ENCODE assay signal across 10 cellular contexts in genomic region chr22:38413085-38414008, GRCh38. TPM values are rescaled to one million over a fixed set of nuclear protein-coding genes. Genes with fewer than 3 reads are reported as not detected.
DNase-seq lines count a peak whose midpoint lies in the region; ATAC-seq and TF ChIP-seq lines count a peak whose summit lies in the region.
"Had no signal": no experiment of that assay in that cellular context is flagged by ENCODE, and none has a peak within 500 bp of the region (broad histone marks: within the 10 kb centered on the region; RNA-seq: fewer than 3 reads in every experiment).

No MANE protein-coding gene starts in this region.

- H3K27ac Mint-ChIP-seq in CD8-positive, alpha-beta memory T cell = no peak overlapping the region

- CTCF ChIA-PET in CD8-positive, alpha-beta memory T cell (lab: Charles Lee) = interaction anchor here (1.0 to 1.4 kb wide), 2 partner anchors 12 to 191 kb away, joined by 3 to 4 read pairs; no protein-coding TSS in a partner anchor

- H3K9me3 ChIP-seq in CD8-positive, alpha-beta memory T cell (ENCODE audit: low read length) = no peaks in the 10 kb centered on the region

- POLR2A ChIA-PET in CD8-positive, alpha-beta memory T cell (lab: Charles Lee) = no interaction called here

- peak overlapping the region in 1 of 7 donors; percentile 72 for H3K4me3 Mint-ChIP-seq in CD8-positive, alpha-beta memory T cell

- H3K4me3 ChIP-seq in retinal pigment epithelial cell (ENCODE audit: low read length) = peak overlapping the region; percentile 25
- no peak overlapping the region for H3K4me3 ChIP-seq in CD8-positive, alpha-beta memory T cell (ENCODE audit: low read length)

- no peaks in the 10 kb centered on the region for H3K36me3 Mint-ChIP-seq in CD8-positive, alpha-beta memory T cell

- H3K4me1 Mint-ChIP-seq in CD8-positive, alpha-beta memory T cell = peaks cover 0 to 4% (median 0%) of the 10 kb centered on the region in 3 donors

- ATAC-seq in Right ventricle myocardium inferior (peak; percentile 45), HG02970 (IDR thresholded peaks at IDR 0.05; ENCODE audit: low FRiP score, unreplicated experiment) (no peak)

- no peak for TF ChIP-seq CTCF in retinal pigment epithelial cell (conservative IDR thresholded peaks at IDR 0.05; ENCODE audit: low read depth, low read length)

- no peaks in the 10 kb centered on the region for H3K36me3 ChIP-seq in CD8-positive, alpha-beta memory T cell (ENCODE audit: insufficient read depth, low read length)

- peaks cover 3 to 8% of the 10 kb centered on the region in 2 donors for H3K27me3 Mint-ChIP-seq in CD8-positive, alpha-beta memory T cell

- DNase-seq in DMS153 treated with DMSO at 0.1 percent for 48 hours (lab: John Stamatoyannopoulos, UW; ENCODE audit: unreplicated experiment) (peak; percentile 15), NCI-H774 (lab: John Stamatoyannopoulos, UW) (peak; percentile 4), Right ventricle myocardium inferior (ENCODE audit: missing footprints) (no peak), retinal pigment epithelial cell (ENCODE audit: low read depth) (no peak), inferior parietal cortex (ENCODE audit: extremely low spot score) (no peak), NCI-H2029 treated with DMSO at 0.1 percent for 48 hours (lab: John Stamatoyannopoulos, UW) (no peak)
- DNase-seq in CD8-positive, alpha-beta memory T cell = no peak

- intact Hi-C loops in Right ventricle myocardium inferior (cut with DNase I) = no loop called here

- no peaks in the 10 kb centered on the region for H3K9me3 Mint-ChIP-seq in CD8-positive, alpha-beta memory T cell

- no peaks in the 10 kb centered on the region for H3K4me1 ChIP-seq in CD8-positive, alpha-beta memory T cell (ENCODE audit: insufficient read depth, low read length)

- H3K27ac ChIP-seq in CD8-positive, alpha-beta memory T cell (ENCODE audit: low read depth, low read length) = no peak overlapping the region

- no peaks in the 10 kb centered on the region for H3K27me3 ChIP-seq in CD8-positive, alpha-beta memory T cell (ENCODE audit: insufficient read depth, low read length, poor library complexity, severe bottlenecking)

RNA-seq across cellular contexts. Expression of gene KCNJ4, which starts 41.7 kb away (rescaled TPM):
- total RNA-seq in Right ventricle myocardium inferior = 16.0 TPM
- not detected for total RNA-seq in CD8-positive, alpha-beta memory T cell
- polyA plus RNA-seq in CD8-positive, alpha-beta memory T cell = not detected
- total RNA-seq: glomerular endothelial cell, NCI-H460 had no signal

RNA-seq across cellular contexts. Expression of gene KDELR3, which starts 54.5 kb away (rescaled TPM):
- total RNA-seq in Right ventricle myocardium inferior = 4.4 TPM
- total RNA-seq in CD8-positive, alpha-beta memory T cell = under 1 TPM; 0.13 to 0.33 TPM
- polyA plus RNA-seq in CD8-positive, alpha-beta memory T cell = 0.45 TPM

Comparison
In these comparisons a context has a peak if more than half of its experiments do, and no peak if none do; other contexts are left out.
1. DNase-seq: peak in DMS153 treated with DMSO at 0.1 percent for 48 hours (single experiment) and NCI-H774 (single experiment); none in Right ventricle myocardium inferior (single experiment), retinal pigment epithelial cell (single experiment), inferior parietal cortex (single experiment), CD8-positive, alpha-beta memory T cell (0 of 5) and NCI-H2029 treated with DMSO at 0.1 percent for 48 hours (single experiment).
2. RNA of gene KCNJ4, which starts 41.7 kb away (total RNA-seq): 16.0 TPM in Right ventricle myocardium inferior (single experiment); not detected in CD8-positive, alpha-beta memory T cell; every median in the first group is over 10 times any median in the second.